Comparison of ENCODE assay signal across 12 cellular contexts in the genomic region with DNA sequence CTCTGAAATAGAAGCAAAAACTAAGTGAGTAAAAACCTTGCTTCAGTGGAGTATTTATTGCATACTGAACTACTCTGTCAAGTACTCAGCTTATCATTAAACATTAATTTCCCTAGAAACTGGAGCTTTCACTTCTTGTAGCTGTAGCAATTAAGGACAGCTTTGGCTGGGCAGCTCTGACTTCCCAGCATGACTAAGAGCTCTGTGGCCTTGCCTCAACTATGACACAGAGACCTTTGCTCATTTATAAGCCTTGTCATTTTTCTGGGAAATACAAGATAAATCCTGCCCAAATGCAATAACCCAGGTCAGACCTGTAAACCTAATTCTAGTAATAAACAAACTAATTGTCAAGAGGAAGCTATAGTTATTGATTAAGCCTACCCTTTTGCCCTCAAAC.
DNase-seq lines count a peak whose midpoint lies in the region; ATAC-seq, FAIRE-seq and TF ChIP-seq lines count a peak whose summit lies in the region.
"Had no signal": no experiment of that assay in that cellular context is flagged by ENCODE, and none has a peak within 500 bp of the region (broad histone marks: within the 10 kb centered on the region; RNA-seq: fewer than 3 reads in every experiment).

No MANE protein-coding gene starts in this region.

- FAIRE-seq in kidney (lab: Jason Lieb, UNC) = peak; percentile 79

- peak; percentile 35 for DNase-seq in AG08395 (ENCODE audit: low spot score)
- DNase-seq in LHCN-M2 (ENCODE audit: low read depth) = peak; percentile 82
- no peak for DNase-seq in kidney
- no peak for DNase-seq in NCI-H128 (lab: John Stamatoyannopoulos, UW; ENCODE audit: unreplicated experiment)
- no peak for DNase-seq in GM13976 (ENCODE audit: low spot score)
- DNase-seq in pons (ENCODE audit: low spot score) = no peak
- DNase-seq: esophagus squamous epithelium had no signal

- H3K9me3 ChIP-seq in kidney (ENCODE audit: control insufficient read depth in 1 of 2, low read length in 2 of 2) = no peaks in the 10 kb centered on the region
- H3K9me3 ChIP-seq: BLaER1 treated with 17β-estradiol and CSF1 and Interleukin-3, amounts not matched to agents 10 nM and 100 nM; esophagus squamous epithelium; SJSA1 had no signal

- H3K4me3 ChIP-seq in kidney (ENCODE audit: low read length in 2 of 2) = no peak overlapping the region
- H3K4me3 ChIP-seq: BLaER1 treated with 17β-estradiol and CSF1 and Interleukin-3, amounts not matched to agents 10 nM and 100 nM; esophagus squamous epithelium; SJSA1 had no signal

- H3K4me1 ChIP-seq in kidney (ENCODE audit: control insufficient read depth in 1 of 2, insufficient read depth in 1 of 2, low read depth in 1 of 2, low read length in 2 of 2) = peaks cover 0 to 8% of the 10 kb centered on the region in 2 donors
- H3K4me1 ChIP-seq: esophagus squamous epithelium, parathyroid adenoma, SJSA1 had no signal

- intact Hi-C loops in kidney (cut with DNase I) = no loop called here

- TF ChIP-seq CTCF in kidney (IDR thresholded peaks at IDR 0.05; ENCODE audit: borderline replicate concordance, extremely low read depth, insufficient read depth) (no peak), GM13976 (IDR thresholded peaks at IDR 0.05; ENCODE audit: borderline replicate concordance, control extremely low read depth, extremely low read depth, insufficient read depth, missing control alignments) (no peak)

- no peak overlapping the region for H3K27ac ChIP-seq in kidney (ENCODE audit: low read depth in 2 of 2, low read length in 2 of 2)
- H3K27ac ChIP-seq: BLaER1 treated with 17β-estradiol and CSF1 and Interleukin-3, amounts not matched to agents 10 nM and 100 nM; esophagus squamous epithelium; parathyroid adenoma; SJSA1 had no signal

- no peak overlapping the region for H3K9ac ChIP-seq in kidney (ENCODE audit: low read length in 2 of 2)
- H3K9ac ChIP-seq: BLaER1 treated with 17β-estradiol and CSF1 and Interleukin-3, amounts not matched to agents 10 nM and 100 nM; parathyroid adenoma had no signal

- peak; percentile 78 for ATAC-seq in GM21423 (IDR thresholded peaks at IDR 0.05; ENCODE audit: unreplicated experiment)
- ATAC-seq in GM19328 (IDR thresholded peaks at IDR 0.05; ENCODE audit: unreplicated experiment) = no peak

- H3K36me3 ChIP-seq in kidney (ENCODE audit: control insufficient read depth in 1 of 2, insufficient read depth in 2 of 2, low read length in 2 of 2) = no peaks in the 10 kb centered on the region
- H3K36me3 ChIP-seq: BLaER1 treated with 17β-estradiol and CSF1 and Interleukin-3, amounts not matched to agents 10 nM and 100 nM; esophagus squamous epithelium; SJSA1 had no signal

- in situ Hi-C loops in GM13976 (cut with MboI; ENCODE audit: low sequenced_read_pairs, unreplicated experiment) = no loop called here

Comparison
In these comparisons a context has a peak if more than half of its experiments do, and no peak if none do; other contexts are left out.
1. DNase-seq: peak in AG08395 (single experiment) and LHCN-M2 (single experiment); none in kidney (single experiment), NCI-H128 (single experiment), GM13976 (single experiment) and pons (single experiment).